In genomic region chr20:43055181-43055884, GRCh38 we compare ENCODE assay signal across 35 cellular contexts.
"Had no signal": no experiment of that assay in that cellular context is flagged by ENCODE, and none has a peak within 500 bp of the region (broad histone marks: within the 10 kb centered on the region; RNA-seq: fewer than 3 reads in every experiment).

No MANE protein-coding gene starts in this region.

- H3K27me3 Mint-ChIP-seq: activated CD4-positive, alpha-beta memory T cell treated with anti-CD3 and anti-CD28 coated beads for 36 hours; activated CD4-positive, alpha-beta T cell treated with anti-CD3 and anti-CD28 coated beads for 36 hours; activated CD4-positive, alpha-beta T cell treated with anti-CD3 and anti-CD28 coated beads, Interleukin-2, amount 10 ng/mL, durations not matched to agents 24 days and 14 days; activated CD8-positive, alpha-beta memory T cell treated with anti-CD3 and anti-CD28 coated beads, Interleukin-2, amount 10 ng/mL, durations not matched to agents 7 days and 5 days; activated naive CD4-positive, alpha-beta T cell treated with anti-CD3 and anti-CD28 coated beads, Interleukin-2, amount 10 ng/mL, durations not matched to agents 7 days and 5 days; activated naive CD8-positive, alpha-beta T cell treated with anti-CD3 and anti-CD28 coated beads, Interleukin-2, amount 10 ng/mL, durations not matched to agents 7 days and 5 days; T-helper 17 cell had no signal

- H3K27ac Mint-ChIP-seq: activated CD4-positive, alpha-beta memory T cell treated with anti-CD3 and anti-CD28 coated beads for 36 hours; activated CD4-positive, alpha-beta T cell treated with anti-CD3 and anti-CD28 coated beads for 36 hours; activated CD4-positive, alpha-beta T cell treated with anti-CD3 and anti-CD28 coated beads, Interleukin-2, amount 10 ng/mL, durations not matched to agents 24 days and 14 days; activated CD8-positive, alpha-beta memory T cell treated with anti-CD3 and anti-CD28 coated beads, Interleukin-2, amount 10 ng/mL, durations not matched to agents 7 days and 5 days; activated CD8-positive, alpha-beta T cell treated with anti-CD3 and anti-CD28 coated beads, Interleukin-2, amount 10 ng/mL, durations not matched to agents 7 days and 5 days; activated naive CD4-positive, alpha-beta T cell treated with anti-CD3 and anti-CD28 coated beads, Interleukin-2, amount 10 ng/mL, durations not matched to agents 7 days and 5 days; activated naive CD4-positive, alpha-beta T cell treated with anti-CD3 and anti-CD28 coated beads, Interleukin-2, amount 50 U/mL, for 72 hours; activated naive CD8-positive, alpha-beta T cell treated with anti-CD3 and anti-CD28 coated beads, Interleukin-2, amount 10 ng/mL, durations not matched to agents 7 days and 5 days; activated T-helper 1 cell treated with anti-CD3 and anti-CD28 coated beads, Interleukin-12 subunit alpha, Interleukin-12 subunit beta, Interleukin-2, Interleukin-4 antibody, amounts not matched to agents 30 ng/mL and 10 ng/mL and 1 ng/mL, durations not matched to agents 14 hours and 24 hours and 36 hours; activated T-helper 2 cell treated with anti-CD3 and anti-CD28 coated beads, Interferon-gamma antibody, Interleukin-2, Interleukin-4, amounts not matched to agents 10 μg/mL and 5 μg/mL and 100 μg/mL, durations not matched to agents 14 hours and 24 hours and 36 hours; brain; T-helper 17 cell; T-helper 2 cell treated with Interferon-gamma antibody and Interleukin-4, amounts not matched to agents 5 μg/mL and 100 μg/mL, for 36 hours had no signal

- H3K9me3 ChIP-seq: ascending aorta, breast epithelium, colonic mucosa, esophagus squamous epithelium, gastroesophageal sphincter had no signal

- H3K36me3 ChIP-seq: ascending aorta, breast epithelium, cardiac muscle cell, colonic mucosa, esophagus squamous epithelium, gastroesophageal sphincter had no signal

- H3K27me3 ChIP-seq: ascending aorta, breast epithelium, cardiac muscle cell, colonic mucosa, esophagus squamous epithelium, gastroesophageal sphincter had no signal

- ATAC-seq: activated CD4-positive, alpha-beta T cell treated with anti-CD3 and anti-CD28 coated beads for 36 hours; activated CD8-positive, alpha-beta memory T cell treated with anti-CD3 and anti-CD28 coated beads, Interleukin-2, amount 10 ng/mL, durations not matched to agents 7 days and 5 days; activated CD8-positive, alpha-beta T cell treated with anti-CD3 and anti-CD28 coated beads, Interleukin-2, amount 10 ng/mL, durations not matched to agents 7 days and 5 days; activated naive CD4-positive, alpha-beta T cell treated with anti-CD3 and anti-CD28 coated beads, Interleukin-2, amount 50 U/mL, for 72 hours; gastroesophageal sphincter; T-helper 17 cell had no signal

- H3K4me1 ChIP-seq: ascending aorta, breast epithelium, colonic mucosa, esophagus squamous epithelium, gastroesophageal sphincter had no signal

- H3K4me1 Mint-ChIP-seq: activated CD4-positive, alpha-beta T cell treated with anti-CD3 and anti-CD28 coated beads for 36 hours; activated CD4-positive, alpha-beta T cell treated with anti-CD3 and anti-CD28 coated beads, Interleukin-2, amount 10 ng/mL, durations not matched to agents 24 days and 14 days; activated CD8-positive, alpha-beta memory T cell treated with anti-CD3 and anti-CD28 coated beads, Interleukin-2, amount 10 ng/mL, durations not matched to agents 7 days and 5 days; activated naive CD4-positive, alpha-beta T cell treated with anti-CD3 and anti-CD28 coated beads, Interleukin-2, amount 10 ng/mL, durations not matched to agents 7 days and 5 days; activated naive CD8-positive, alpha-beta T cell treated with anti-CD3 and anti-CD28 coated beads, Interleukin-2, amount 10 ng/mL, durations not matched to agents 7 days and 5 days; brain; T-helper 17 cell had no signal

- H3K4me3 Mint-ChIP-seq: activated CD4-positive, alpha-beta memory T cell treated with anti-CD3 and anti-CD28 coated beads for 36 hours; activated CD4-positive, alpha-beta T cell treated with anti-CD3 and anti-CD28 coated beads for 36 hours; activated CD4-positive, alpha-beta T cell treated with anti-CD3 and anti-CD28 coated beads, Interleukin-2, amount 10 ng/mL, durations not matched to agents 24 days and 14 days; activated CD8-positive, alpha-beta memory T cell treated with anti-CD3 and anti-CD28 coated beads, Interleukin-2, amount 10 ng/mL, durations not matched to agents 7 days and 5 days; activated CD8-positive, alpha-beta T cell treated with anti-CD3 and anti-CD28 coated beads, Interleukin-2, amount 10 ng/mL, durations not matched to agents 7 days and 5 days; activated naive CD4-positive, alpha-beta T cell treated with anti-CD3 and anti-CD28 coated beads, Interleukin-2, amount 10 ng/mL, durations not matched to agents 7 days and 5 days; activated naive CD8-positive, alpha-beta T cell treated with anti-CD3 and anti-CD28 coated beads, Interleukin-2, amount 10 ng/mL, durations not matched to agents 7 days and 5 days; activated T-helper 1 cell treated with anti-CD3 and anti-CD28 coated beads, Interleukin-12 subunit alpha, Interleukin-12 subunit beta, Interleukin-2, Interleukin-4 antibody, amounts not matched to agents 30 ng/mL and 10 ng/mL and 1 ng/mL, durations not matched to agents 14 hours and 24 hours and 36 hours; brain; T-helper 17 cell; T-helper 2 cell treated with Interferon-gamma antibody and Interleukin-4, amounts not matched to agents 5 μg/mL and 100 μg/mL, for 36 hours had no signal

- FAIRE-seq: endometrium, endothelial cell of umbilical vein had no signal

- H3K27ac ChIP-seq: ascending aorta, breast epithelium, cardiac muscle cell, colonic mucosa, epithelial cell of prostate, esophagus squamous epithelium, gastroesophageal sphincter had no signal

- H3K36me3 Mint-ChIP-seq: activated CD4-positive, alpha-beta memory T cell treated with anti-CD3 and anti-CD28 coated beads for 36 hours; activated CD8-positive, alpha-beta memory T cell treated with anti-CD3 and anti-CD28 coated beads, Interleukin-2, amount 10 ng/mL, durations not matched to agents 7 days and 5 days; activated naive CD4-positive, alpha-beta T cell treated with anti-CD3 and anti-CD28 coated beads, Interleukin-2, amount 10 ng/mL, durations not matched to agents 7 days and 5 days; activated naive CD4-positive, alpha-beta T cell treated with anti-CD3 and anti-CD28 coated beads, Interleukin-2, amount 50 U/mL, for 72 hours; activated naive CD8-positive, alpha-beta T cell treated with anti-CD3 and anti-CD28 coated beads, Interleukin-2, amount 10 ng/mL, durations not matched to agents 7 days and 5 days; brain had no signal

- DNase-seq: activated CD4-positive, alpha-beta memory T cell treated with anti-CD3 and anti-CD28 coated beads for 36 hours; activated CD4-positive, alpha-beta T cell treated with anti-CD3 and anti-CD28 coated beads for 36 hours; activated CD4-positive, alpha-beta T cell treated with anti-CD3 and anti-CD28 coated beads, Interleukin-2, amount 10 ng/mL, durations not matched to agents 24 days and 14 days; activated CD4-positive, CD25-positive, alpha-beta regulatory T cell; activated CD4-positive, CD25-positive, alpha-beta regulatory T cell treated with anti-CD3 and anti-CD28 coated beads, Interleukin-2, amount 50 U/mL, for 72 hours; activated CD8-positive, alpha-beta memory T cell treated with anti-CD3 and anti-CD28 coated beads, Interleukin-2, amount 10 ng/mL, durations not matched to agents 7 days and 5 days; activated CD8-positive, alpha-beta memory T cell treated with anti-CD3 and anti-CD28 coated beads, Interleukin-2, amount 50 U/mL, for 4 hours; activated CD8-positive, alpha-beta T cell treated with anti-CD3 and anti-CD28 coated beads, Interleukin-2, amount 10 ng/mL, durations not matched to agents 7 days and 5 days; activated effector memory CD4-positive, alpha-beta T cell treated with anti-CD3 and anti-CD28 coated beads, Interleukin-2, amount 50 U/mL, for 16 hours; activated naive CD4-positive, alpha-beta T cell; activated naive CD4-positive, alpha-beta T cell treated with anti-CD3 and anti-CD28 coated beads, Interleukin-2, amount 10 ng/mL, durations not matched to agents 7 days and 5 days; activated naive CD8-positive, alpha-beta T cell treated with anti-CD3 and anti-CD28 coated beads, Interleukin-2, amount 10 ng/mL, durations not matched to agents 7 days and 5 days; activated T-cell treated with anti-CD3 and anti-CD28 coated beads, Interleukin-2, amount 50 U/mL, for 1 hour; activated T-cell treated with anti-CD3 and anti-CD28 coated beads, Interleukin-2, amount 50 U/mL, for 48 hours; central memory CD4-positive, alpha-beta T cell; cerebellar nuclear complex; colonic mucosa; effector CD8-positive, alpha-beta T cell; esophagus squamous epithelium; foreskin melanocyte; T-helper 1 cell; T-helper 17 cell; T1000 had no signal

- H3K9me3 Mint-ChIP-seq: activated CD4-positive, alpha-beta memory T cell treated with anti-CD3 and anti-CD28 coated beads for 36 hours; activated CD4-positive, alpha-beta T cell treated with anti-CD3 and anti-CD28 coated beads, Interleukin-2, amount 10 ng/mL, durations not matched to agents 24 days and 14 days; activated naive CD4-positive, alpha-beta T cell treated with anti-CD3 and anti-CD28 coated beads, Interleukin-2, amount 10 ng/mL, durations not matched to agents 7 days and 5 days; activated naive CD4-positive, alpha-beta T cell treated with anti-CD3 and anti-CD28 coated beads, Interleukin-2, amount 50 U/mL, for 72 hours; activated T-helper 1 cell treated with anti-CD3 and anti-CD28 coated beads, Interleukin-12 subunit alpha, Interleukin-12 subunit beta, Interleukin-2, Interleukin-4 antibody, amounts not matched to agents 30 ng/mL and 10 ng/mL and 1 ng/mL, durations not matched to agents 14 hours and 24 hours and 36 hours; activated T-helper 2 cell treated with anti-CD3 and anti-CD28 coated beads, Interferon-gamma antibody, Interleukin-2, Interleukin-4, amounts not matched to agents 10 μg/mL and 5 μg/mL and 100 μg/mL, durations not matched to agents 14 hours and 24 hours and 36 hours; T-helper 2 cell treated with Interferon-gamma antibody and Interleukin-4, amounts not matched to agents 5 μg/mL and 100 μg/mL, for 36 hours had no signal

- H3K4me3 ChIP-seq: ascending aorta, breast epithelium, cardiac muscle cell, colonic mucosa, esophagus squamous epithelium, gastroesophageal sphincter had no signal
